Comparison of ENCODE assay signal across 19 cellular contexts in the genomic region with DNA sequence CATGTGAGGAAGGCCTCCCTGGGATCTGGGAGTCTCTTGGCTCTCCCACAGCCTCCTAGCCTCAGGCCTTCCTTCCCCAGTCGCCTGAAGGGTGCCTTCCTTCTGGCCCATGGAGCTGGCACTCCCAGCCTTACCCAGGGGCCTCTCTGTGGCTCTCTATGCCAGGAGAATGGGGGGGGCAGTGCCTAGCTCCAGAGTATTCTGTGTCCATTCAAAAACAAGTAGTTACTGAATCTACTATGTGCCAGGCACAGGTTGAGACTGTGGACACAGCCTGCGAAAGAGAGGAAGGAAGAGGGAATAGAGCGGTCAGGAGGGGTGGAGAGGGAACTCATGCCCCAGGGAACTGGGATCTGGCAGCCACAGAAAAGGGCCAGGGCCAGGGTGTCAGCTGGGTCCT. TPM values are rescaled to one million over a fixed set of nuclear protein-coding genes. Genes with fewer than 3 reads are reported as not detected.
"Had no signal": no experiment of that assay in that cellular context is flagged by ENCODE, and none has a peak within 500 bp of the region (broad histone marks: within the 10 kb centered on the region; RNA-seq: fewer than 3 reads in every experiment).

No MANE protein-coding gene starts in this region.

- H3K4me1 Mint-ChIP-seq: memory B cell; nephron; stimulated activated memory B cell treated with anti-CD40 and anti-IgM and Interleukin-4, amounts not matched to agents 10 μg/mL and 1 μg/mL and 100 μg/mL, for 72 hours had no signal

- ATAC-seq: effector memory CD8-positive, alpha-beta T cell; left lung; stimulated activated memory B cell treated with anti-CD40 and anti-IgM and Interleukin-4, amounts not matched to agents 10 μg/mL and 1 μg/mL and 100 μg/mL, for 72 hours had no signal

- H3K36me3 Mint-ChIP-seq: memory B cell; stimulated activated memory B cell treated with anti-CD40 and anti-IgM and Interleukin-4, amounts not matched to agents 10 μg/mL and 1 μg/mL and 100 μg/mL, for 72 hours; type B pancreatic cell had no signal

- H3K9me3 Mint-ChIP-seq: memory B cell, type B pancreatic cell had no signal

- H3K27ac ChIP-seq: brain microvascular endothelial cell, left lung, sigmoid colon, SK-N-MC had no signal

- H3K27ac Mint-ChIP-seq: memory B cell; nephron; stimulated activated memory B cell treated with anti-CD40 and anti-IgM and Interleukin-4, amounts not matched to agents 10 μg/mL and 1 μg/mL and 100 μg/mL, for 72 hours; type B pancreatic cell had no signal

- H3K4me3 Mint-ChIP-seq: effector memory CD8-positive, alpha-beta T cell; memory B cell; nephron; stimulated activated memory B cell treated with anti-CD40 and anti-IgM and Interleukin-4, amounts not matched to agents 10 μg/mL and 1 μg/mL and 100 μg/mL, for 72 hours; type B pancreatic cell had no signal

- H3K4me3 ChIP-seq: left lung, sigmoid colon, SK-N-MC had no signal

- DNase-seq: activated CD4-positive, CD25-positive, alpha-beta regulatory T cell treated with anti-CD3 and anti-CD28 coated beads, Interleukin-2, amount 50 U/mL, for 72 hours; activated naive CD4-positive, alpha-beta T cell treated with Interleukin-2 at 50 U/mL for 16 hours; activated T-cell treated with anti-CD3 and anti-CD28 coated beads for 4 hours; brain microvascular endothelial cell; dermis blood vessel endothelial cell; effector memory CD8-positive, alpha-beta T cell; erythroblast; left lung; sigmoid colon; stimulated activated CD4-positive, alpha-beta T cell treated with anti-CD3 and anti-CD28 coated beads, Interleukin-2, amount 100 ng/mL, for 24 hours; T-helper 1 cell; T1000 had no signal

RNA-seq across cellular contexts. Expression of a gene that starts 2.7 kb away (rescaled TPM):
- total RNA-seq: activated CD8-positive, alpha-beta memory T cell treated with anti-CD3 and anti-CD28 coated beads for 36 hours; cerebellum; dermis blood vessel endothelial cell; sigmoid colon had no signal

RNA-seq across cellular contexts. Expression of a gene that starts 20.3 kb away (rescaled TPM):
- total RNA-seq: dermis blood vessel endothelial cell had no signal
